ENCODE assay signal across 23 cellular contexts in the genomic region with DNA sequence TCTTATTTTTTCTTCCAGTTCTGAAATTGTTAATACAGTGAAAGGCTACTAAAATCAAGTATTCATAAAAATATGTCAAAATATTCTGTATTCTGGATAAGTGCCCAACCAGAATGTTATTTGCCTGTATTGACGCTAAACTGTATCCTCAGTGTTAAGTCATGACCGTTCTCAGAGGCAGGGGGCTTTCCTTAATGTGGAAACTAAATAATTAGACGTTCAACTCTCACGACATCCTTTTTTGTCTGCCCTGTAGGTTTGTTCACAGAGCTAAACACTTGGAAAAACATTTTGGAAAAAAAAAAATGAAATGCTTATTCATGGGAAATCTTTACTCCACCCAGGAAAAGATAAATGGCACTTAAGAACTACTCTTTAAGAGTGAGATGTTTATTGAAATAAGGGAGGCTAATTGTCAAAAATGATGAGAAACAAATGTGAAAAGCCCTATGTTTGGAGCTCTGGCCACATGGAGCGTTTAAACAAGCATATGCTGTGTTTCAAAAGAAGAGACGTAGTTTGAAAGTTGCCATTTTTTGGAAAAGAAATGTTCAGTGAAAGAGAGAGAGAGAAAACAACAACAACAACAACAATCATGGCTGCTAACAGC.
"Had no signal": no experiment of that assay in that cellular context is flagged by ENCODE, and none has a peak within 500 bp of the region (broad histone marks: within the 10 kb centered on the region; RNA-seq: fewer than 3 reads in every experiment).

No MANE protein-coding gene starts in this region.

- DNase-seq: activated CD4-positive, alpha-beta T cell treated with anti-CD3 and anti-CD28 coated beads for 4 hours; activated CD4-positive, alpha-beta T cell treated with anti-CD3 and anti-CD28 coated beads, Interleukin-2, amount 50 U/mL, for 4 hours; activated naive CD4-positive, alpha-beta T cell; activated T-cell treated with anti-CD3 and anti-CD28 coated beads for 4 hours; activated T-cell treated with anti-CD3 and anti-CD28 coated beads, Interleukin-2, amount 50 U/mL, for 72 hours; cerebellar nuclear complex; effector memory CD8-positive, alpha-beta T cell; hippocampal formation; immature natural killer cell; kidney; left colon; midbrain; naive thymus-derived CD4-positive, alpha-beta T cell; nucleus accumbens; stimulated activated naive CD4-positive, alpha-beta T cell treated with Interleukin-2 at 50 U/mL for 16 hours; T-helper 1 cell had no signal

- H3K4me3 ChIP-seq: cardiac muscle cell, coronary artery, gastroesophageal sphincter, right atrium auricular region, tibial nerve had no signal

- H3K4me1 ChIP-seq: gastroesophageal sphincter, right atrium auricular region had no signal

- ATAC-seq: activated naive CD4-positive, alpha-beta T cell treated with anti-CD3 and anti-CD28 coated beads, Interleukin-2, amount 50 U/mL, for 72 hours; activated T-cell treated with anti-CD3 and anti-CD28 coated beads, Interleukin-2, amount 50 U/mL, for 72 hours; effector memory CD8-positive, alpha-beta T cell; gastroesophageal sphincter; left colon; naive thymus-derived CD4-positive, alpha-beta T cell had no signal

- H3K36me3 ChIP-seq: cardiac muscle cell, gastroesophageal sphincter, right atrium auricular region, tibial nerve had no signal

- H3K27ac ChIP-seq: cardiac muscle cell, coronary artery, gastroesophageal sphincter, right atrium auricular region, tibial nerve, VCaP had no signal

- H3K9me3 ChIP-seq: gastroesophageal sphincter, right atrium auricular region, tibial nerve had no signal

- H3K27me3 ChIP-seq: cardiac muscle cell, gastroesophageal sphincter, right atrium auricular region, tibial nerve had no signal
